Comparison of ENCODE assay signal across 20 cellular contexts in genomic region chr6:134061440-134061839, GRCh38. TPM values are rescaled to one million over a fixed set of nuclear protein-coding genes. Genes with fewer than 3 reads are reported as not detected.
A peak's percentile ranks its signal among the peaks of the same experiment; 100 is the strongest.
DNase-seq lines count a peak whose midpoint lies in the region; ATAC-seq and TF ChIP-seq lines count a peak whose summit lies in the region.
"Had no signal": no experiment of that assay in that cellular context is flagged by ENCODE, and none has a peak within 500 bp of the region (broad histone marks: within the 10 kb centered on the region; RNA-seq: fewer than 3 reads in every experiment).

No MANE protein-coding gene starts in this region.

- H3K27me3 Mint-ChIP-seq in H9 (ENCODE audit: low read depth) (no peaks in the 10 kb centered on the region; the same call in 1 of the 2 replicates), mesothelial cell of epicardium (ENCODE audit: low read depth) (no peaks in the 10 kb centered on the region), osteocyte (ENCODE audit: unreplicated experiment) (no peaks in the 10 kb centered on the region)
- H3K27me3 Mint-ChIP-seq: B cell had no signal

- WGBS in SK-N-SH (ENCODE audit: low lambda C conversion rate): 84% methylated on average over 5 of the region's 5 CpGs
- WGBS in H9 (ENCODE audit: extremely low coverage, insufficient read length, low lambda C conversion rate): no CpG with 5 or more reads among the region's 5 CpGs

- no peak overlapping the region for H2BK120ac ChIP-seq in H9 (ENCODE audit: low read depth, low read length, poor library complexity, severe bottlenecking)

- TF ChIP-seq CTCF in SK-N-SH (IDR thresholded peaks at IDR 0.05) (no peak), H9 (conservative IDR thresholded peaks at IDR 0.05) (no peak), mesothelial cell of epicardium (IDR thresholded peaks at IDR 0.05; ENCODE audit: unreplicated experiment) (no peak), osteocyte (IDR thresholded peaks at IDR 0.05) (no peak)

- H3K4me3 ChIP-seq in SK-N-SH (ENCODE audit: low read depth in 2 of 2, low read length in 1 of 2) (no peak overlapping the region), SJSA1 (no peak overlapping the region)
- H3K4me3 ChIP-seq: GM12878 had no signal

- H3K56ac ChIP-seq in H9 (ENCODE audit: insufficient read length, low read depth, low read length): no peak overlapping the region

- no peak overlapping the region for H4K8ac ChIP-seq in H9 (replicated peaks; ENCODE audit: insufficient read length, low read depth, low read length)

- no peaks in the 10 kb centered on the region for H3K36me3 ChIP-seq in SK-N-SH (replicated peaks in 1 of 2; ENCODE audit: control insufficient read depth in 1 of 2, insufficient read depth in 2 of 2, low read length in 1 of 2)
- H3K36me3 ChIP-seq in SJSA1: no peaks in the 10 kb centered on the region

- H3K79me2 ChIP-seq in SK-N-SH (ENCODE audit: insufficient read depth) (no peaks in the 10 kb centered on the region), H9 (ENCODE audit: insufficient read depth, low read length) (no peaks in the 10 kb centered on the region)

- no peak overlapping the region for H3K4me3 Mint-ChIP-seq in H9
- H3K4me3 Mint-ChIP-seq in mesothelial cell of epicardium: no peak overlapping the region
- no peak overlapping the region for H3K4me3 Mint-ChIP-seq in osteocyte (ENCODE audit: unreplicated experiment)
- H3K4me3 Mint-ChIP-seq: B cell had no signal

- H3K27me3 ChIP-seq in SK-N-SH (ENCODE audit: insufficient read depth): no peaks in the 10 kb centered on the region
- no peaks in the 10 kb centered on the region for H3K27me3 ChIP-seq in H9 (ENCODE audit: insufficient read depth, low read length)
- H3K27me3 ChIP-seq in SJSA1 (replicated peaks): no peaks in the 10 kb centered on the region

- H3K4me1 ChIP-seq in SK-N-SH (ENCODE audit: control insufficient read depth in 1 of 2, insufficient read depth in 2 of 2, low read depth in 1 of 2, low read length in 1 of 2) (peaks cover 5 to 16% of the 10 kb centered on the region in 2 experiments; a peak in 2 of 4 replicates), H9 (ENCODE audit: insufficient read depth, low read length) (peaks cover 15% of the 10 kb centered on the region; the same call in 1 of the 2 replicates), SJSA1 (replicated peaks) (peaks cover 58% of the 10 kb centered on the region)

- H3K9ac ChIP-seq in SK-N-SH (no peak overlapping the region), H9 (ENCODE audit: extremely low read depth, insufficient read length, low read length) (no peak overlapping the region)

- TF ChIP-seq EP300 in SK-N-SH (IDR thresholded peaks at IDR 0.05; ENCODE audit: borderline replicate concordance in 1 of 2, low read depth in 1 of 2, low read length in 1 of 2): no peak

- peaks cover 44 to 50% of the 10 kb centered on the region in 2 experiments for H3K4me1 Mint-ChIP-seq in H9
- H3K4me1 Mint-ChIP-seq in mesothelial cell of epicardium: peaks cover 55% of the 10 kb centered on the region
- peaks cover 52% of the 10 kb centered on the region for H3K4me1 Mint-ChIP-seq in osteocyte (ENCODE audit: unreplicated experiment)
- H3K4me1 Mint-ChIP-seq: B cell had no signal

- no peaks in the 10 kb centered on the region for H3K36me3 Mint-ChIP-seq in H9 (ENCODE audit: insufficient read depth in 1 of 3, low read depth in 3 of 3)
- no peaks in the 10 kb centered on the region for H3K36me3 Mint-ChIP-seq in mesothelial cell of epicardium
- no peaks in the 10 kb centered on the region for H3K36me3 Mint-ChIP-seq in osteocyte (ENCODE audit: unreplicated experiment)

- H4K20me1 ChIP-seq in SK-N-SH (ENCODE audit: insufficient read depth) (no peaks in the 10 kb centered on the region), H9 (ENCODE audit: control insufficient read depth, insufficient read depth, insufficient read length) (no peaks in the 10 kb centered on the region)

- H2AFZ ChIP-seq in SK-N-SH (ENCODE audit: low read depth) (peak overlapping the region; percentile 3; the same call in 1 of the 2 replicates), H9 (ENCODE audit: low read length) (no peak overlapping the region)

- CTCF ChIA-PET in SK-N-SH (lab: Yijun Ruan, JAX): interaction anchor here (1.4 to 9.8 kb wide), 6 partner anchors 15 to 134 kb away, joined by 3 to 197 read pairs (median 14); partner anchors contain the start of gene TBPL1

- no peak overlapping the region for H2BK15ac ChIP-seq in H9 (ENCODE audit: low read depth, low read length)

- TF ChIP-seq RAD21 in SK-N-SH (IDR thresholded peaks at IDR 0.05; ENCODE audit: low read length): no peak

- peaks cover 12% of the 10 kb centered on the region for H3F3A ChIP-seq in SK-N-SH (replicated peaks; ENCODE audit: insufficient read depth)

- H3T11ph ChIP-seq in H9 (ENCODE audit: low read length): no peak overlapping the region

- H2BK20ac ChIP-seq in H9 (ENCODE audit: low read depth, low read length, poor library complexity, severe bottlenecking): no peak overlapping the region

- H3K9me3 Mint-ChIP-seq in H9: no peaks in the 10 kb centered on the region; a peak in 1 of 5 replicates
- H3K9me3 Mint-ChIP-seq in mesothelial cell of epicardium: no peaks in the 10 kb centered on the region
- H3K9me3 Mint-ChIP-seq in osteocyte (ENCODE audit: unreplicated experiment): no peaks in the 10 kb centered on the region

- no peak overlapping the region for H4K5ac ChIP-seq in H9 (ENCODE audit: insufficient read length, low read depth, low read length)

- H3K79me1 ChIP-seq in H9 (ENCODE audit: insufficient read depth, low read depth, low read length, poor library complexity, severe bottlenecking): no peaks in the 10 kb centered on the region

- H4K91ac ChIP-seq in H9 (ENCODE audit: insufficient read length, low read depth, low read length): no peak overlapping the region

- H3K9me3 ChIP-seq in SK-N-SH (no peaks in the 10 kb centered on the region), H9 (ENCODE audit: control insufficient read depth, low read depth, low read length) (no peaks in the 10 kb centered on the region), SJSA1 (replicated peaks) (no peaks in the 10 kb centered on the region)

- H3K18ac ChIP-seq in H9 (ENCODE audit: insufficient read length, low read depth, low read length): no peak overlapping the region

- H3K4me2 ChIP-seq in SK-N-SH (no peak overlapping the region), H9 (ENCODE audit: insufficient read depth, insufficient read length, low read length) (no peak overlapping the region)

- no peak overlapping the region for H2AK5ac ChIP-seq in H9 (ENCODE audit: insufficient read length, low read length)

- no peak overlapping the region for H2BK12ac ChIP-seq in H9 (ENCODE audit: insufficient read length, low read depth, low read length)

- ATAC-seq in SK-N-SH treated with all-trans-retinoic acid at 6 μM for 48 hours: no peak
- ATAC-seq: GM12878, HepG2 had no signal

- H3K23ac ChIP-seq in H9 (ENCODE audit: insufficient read length, low read depth, low read length): no peak overlapping the region

- no peak overlapping the region for H3K27ac ChIP-seq in SK-N-SH (ENCODE audit: low read depth in 2 of 2, low read length in 1 of 2)
- no peak overlapping the region for H3K27ac ChIP-seq in H9 (ENCODE audit: insufficient read length, low read depth, low read length)
- H3K27ac ChIP-seq in SJSA1: peak overlapping the region; percentile 87; the same call in 1 of the 2 replicates

- H2BK5ac ChIP-seq in H9 (ENCODE audit: insufficient read length, low read length): no peak overlapping the region

- no peak overlapping the region for H3K14ac ChIP-seq in H9 (ENCODE audit: insufficient read depth, low read length)

- H3K27ac Mint-ChIP-seq in H9 (peak overlapping the region; percentile 12 to 97 (median 63); a peak in 4 of 7 replicates), mesothelial cell of epicardium (peak overlapping the region; percentile 55), osteocyte (ENCODE audit: unreplicated experiment) (no peak overlapping the region)
- H3K27ac Mint-ChIP-seq: B cell had no signal

- POLR2A ChIA-PET in SK-N-SH (lab: Yijun Ruan, JAX): no interaction called here

- no peaks in the 10 kb centered on the region for H3K23me2 ChIP-seq in H9 (ENCODE audit: insufficient read length, low read depth, low read length, poor library complexity, severe bottlenecking)

- H3K9me2 ChIP-seq in SK-N-SH: no peaks in the 10 kb centered on the region

- no peak overlapping the region for H3K4ac ChIP-seq in H9 (ENCODE audit: low read depth, low read length)

- DNase-seq in SK-N-SH: no peak
- no peak for DNase-seq in H9
- DNase-seq in SJSA1 (ENCODE audit: low read depth in 1 of 2, low spot score in 2 of 2): no peak
- no peak for DNase-seq in mesothelial cell of epicardium (ENCODE audit: low spot score in 2 of 2, unreplicated experiment in 2 of 2)
- no peak for DNase-seq in NCI-H2227 (lab: John Stamatoyannopoulos, UW; ENCODE audit: unreplicated experiment)
- DNase-seq in osteocyte (ENCODE audit: extremely low spot score, unreplicated experiment): no peak
- no peak for DNase-seq in NCI-H510A treated with DMSO at 0.1 percent for 48 hours (lab: John Stamatoyannopoulos, UW)
- DNase-seq: 8988T; KG1; MV-4-11; NCI-H1694 treated with DMSO at 0.1 percent for 48 hours; NCI-H2107; NCI-H2227 treated with DMSO at 0.1 percent for 48 hours; NCI-H526 treated with DMSO at 0.1 percent for 48 hours; NK-92 treated with Interleukin-12 subunit alpha and Interleukin-12 subunit beta, amount 100 ng/mL, for 24 hours; SHP77 treated with DMSO at 0.1 percent for 48 hours had no signal

TF ChIP-seq in SK-N-SH, 30 proteins besides CTCF, POLR2A, EP300 and RAD21 (continues in another document):
- TF ChIP-seq NFIC (IDR thresholded peaks at IDR 0.05; ENCODE audit: borderline replicate concordance) (no peak), CHD2 (IDR thresholded peaks at IDR 0.05; ENCODE audit: low read length, partially characterized antibody) (no peak), ELF1 (IDR thresholded peaks at IDR 0.05) (no peak)

TF ChIP-seq in SK-N-SH treated with all-trans-retinoic acid at 6 μM for 48 hours, 23 proteins besides CTCF, POLR2A, EP300 and RAD21 (continues in another document):
- TF ChIP-seq CSDC2 (CRISPR knock-in tag; IDR thresholded peaks at IDR 0.05): no peak
- no peak for TF ChIP-seq ISL1 (CRISPR knock-in tag; IDR thresholded peaks at IDR 0.05)
- TF ChIP-seq ZFP3 (CRISPR knock-in tag; IDR thresholded peaks at IDR 0.05): no peak
- TF ChIP-seq TCF4 (CRISPR knock-in tag; IDR thresholded peaks at IDR 0.05; ENCODE audit: borderline replicate concordance): no peak
- no peak for TF ChIP-seq TOX (CRISPR knock-in tag; IDR thresholded peaks at IDR 0.05; ENCODE audit: borderline replicate concordance)

RNA-seq across cellular contexts. Expression of gene SLC2A12, which starts 9.0 kb away (rescaled TPM):
- 0.61 and 0.80 TPM in 2 replicates for polyA plus RNA-seq in SK-N-SH (2012; rRNA removed)
- polyA plus RNA-seq in SK-N-SH (2012; cell fraction: cytosol; rRNA removed): 0.64 and 0.77 TPM in 2 replicates
- polyA plus RNA-seq in SK-N-SH (2012; cell fraction: nucleus; rRNA removed): 0.25 and 0.67 TPM in 2 replicates
- total RNA-seq in H9 (2021) (1.7 and 2.0 TPM in 2 replicates), mesothelial cell of epicardium (7.8 to 8.7 TPM (median 8.1 TPM) in 3 replicates), osteocyte (10.4 and 10.7 TPM in 2 replicates)
- 0.94 and 4.7 TPM in 2 replicates for total RNA-seq in SJSA1 (2014; rRNA removed; shearing (Covaris generic))
